16 cellular contexts compared by ENCODE assay signal in the genomic region with DNA sequence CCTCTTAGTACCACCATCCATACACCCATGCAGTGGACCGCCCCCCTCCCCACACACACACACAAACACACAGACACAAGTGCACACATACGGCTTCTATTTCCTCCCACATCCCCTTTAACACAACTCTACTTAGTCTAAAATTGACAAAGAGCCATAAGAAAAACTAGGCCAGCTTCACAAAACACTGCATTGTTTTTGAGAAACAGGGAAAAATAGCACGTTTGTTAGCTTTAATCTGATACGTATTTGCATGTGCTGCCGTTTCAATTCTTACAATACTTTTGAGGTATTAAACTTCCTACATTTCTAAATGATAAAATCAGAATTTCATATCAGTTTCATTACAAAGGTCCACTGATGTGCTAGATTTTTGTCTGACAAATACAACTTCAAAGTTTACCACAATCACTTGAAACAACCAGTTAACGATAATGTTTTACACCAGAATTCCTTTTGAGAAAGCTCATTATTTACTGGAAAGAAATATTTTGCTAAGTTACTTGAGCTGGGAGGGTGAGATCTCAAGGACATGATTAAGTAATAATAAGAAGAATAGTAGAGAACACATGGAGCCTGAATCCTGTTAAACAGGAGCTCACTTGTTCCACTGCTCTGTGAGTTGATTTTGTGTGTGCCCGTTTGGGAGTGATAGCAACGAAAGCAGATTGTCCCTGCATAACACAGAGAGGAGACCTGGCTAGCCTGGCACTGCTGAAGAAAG.
DNase-seq lines count a peak whose midpoint lies in the region; ATAC-seq and TF ChIP-seq lines count a peak whose summit lies in the region.
"Had no signal": no experiment of that assay in that cellular context is flagged by ENCODE, and none has a peak within 500 bp of the region (broad histone marks: within the 10 kb centered on the region; RNA-seq: fewer than 3 reads in every experiment).

No MANE protein-coding gene starts in this region.

- H3K27me3 Mint-ChIP-seq in neural crest cell (ENCODE audit: low read depth), result no peaks in the 10 kb centered on the region

- H3K4me3 Mint-ChIP-seq in neural crest cell, result peak overlapping the region; percentile 7
- H3K4me3 Mint-ChIP-seq: activated naive CD8-positive, alpha-beta T cell treated with anti-CD3 and anti-CD28 coated beads for 36 hours; CD4-positive, alpha-beta memory T cell; natural killer cell had no signal

- ATAC-seq in GM18868 (IDR thresholded peaks at IDR 0.05; ENCODE audit: unreplicated experiment), result no peak
- ATAC-seq: natural killer cell had no signal

- H3K27me3 ChIP-seq in SJCRH30, result no peaks in the 10 kb centered on the region
- H3K27me3 ChIP-seq: cardiac muscle cell had no signal

- H3K4me3 ChIP-seq in AG10803 (ENCODE audit: low read length) (no peak overlapping the region), fibroblast of villous mesenchyme (ENCODE audit: low read depth, low read length) (no peak overlapping the region), SJCRH30 (no peak overlapping the region)
- H3K4me3 ChIP-seq: cardiac muscle cell had no signal

- H3K36me3 ChIP-seq in SJCRH30, result no peaks in the 10 kb centered on the region
- H3K36me3 ChIP-seq: cardiac muscle cell had no signal

- peaks cover 3% of the 10 kb centered on the region for H3K9me3 Mint-ChIP-seq in neural crest cell
- H3K9me3 Mint-ChIP-seq: activated naive CD8-positive, alpha-beta T cell treated with anti-CD3 and anti-CD28 coated beads for 36 hours; CD4-positive, alpha-beta memory T cell; natural killer cell had no signal

- peaks cover 50% of the 10 kb centered on the region for H3K4me1 Mint-ChIP-seq in neural crest cell

- peak overlapping the region; percentile 46 for H3K27ac Mint-ChIP-seq in neural crest cell (ENCODE audit: unreplicated experiment)
- H3K27ac Mint-ChIP-seq: activated naive CD8-positive, alpha-beta T cell treated with anti-CD3 and anti-CD28 coated beads for 36 hours; CD4-positive, alpha-beta memory T cell; natural killer cell had no signal

- DNase-seq in AG10803 (ENCODE audit: low read depth) (peak; percentile 35), fibroblast of villous mesenchyme (ENCODE audit: low read depth) (peak; percentile 45), neural crest cell (ENCODE audit: low read depth, low spot score) (no peak), SJCRH30 (no peak), mesenteric fat pad (ENCODE audit: low spot score) (no peak), GDM1 (lab: John Stamatoyannopoulos, UW) (no peak)
- DNase-seq: ACHN; activated naive CD8-positive, alpha-beta T cell treated with anti-CD3 and anti-CD28 coated beads for 36 hours; activated T-cell treated with anti-CD3 and anti-CD28 coated beads, Interleukin-2, amount 50 U/mL, for 48 hours; CD4-positive, alpha-beta memory T cell; H7; natural killer cell; NCI-H1436 treated with DMSO at 0.1 percent for 48 hours had no signal

- H3K9me3 ChIP-seq in SJCRH30 (replicated peaks), result no peaks in the 10 kb centered on the region

- H3K4me1 ChIP-seq in SJCRH30, result peaks cover 24% of the 10 kb centered on the region

- H3K36me3 Mint-ChIP-seq in neural crest cell (ENCODE audit: low read depth), result no peaks in the 10 kb centered on the region
- H3K36me3 Mint-ChIP-seq: activated naive CD8-positive, alpha-beta T cell treated with anti-CD3 and anti-CD28 coated beads for 36 hours; CD4-positive, alpha-beta memory T cell; natural killer cell had no signal

- TF ChIP-seq CTCF in AG10803 (conservative IDR thresholded peaks at IDR 0.05; ENCODE audit: low read length) (no peak), fibroblast of villous mesenchyme (IDR thresholded peaks at IDR 0.05; ENCODE audit: insufficient read depth, low read depth, low read length) (no peak), neural crest cell (conservative IDR thresholded peaks at IDR 0.05) (no peak)

- H3K27ac ChIP-seq in angular gyrus (ENCODE audit: low read depth, low read length) (peak overlapping the region; percentile 5), SJCRH30 (no peak overlapping the region)
- H3K27ac ChIP-seq: cardiac muscle cell had no signal

Comparison
In these comparisons a context has a peak if more than half of its experiments do, and no peak if none do; other contexts are left out.
1. DNase-seq: peak in AG10803 (single experiment) and fibroblast of villous mesenchyme (single experiment); none in neural crest cell (single experiment), SJCRH30 (0 of 2), mesenteric fat pad (single experiment) and GDM1 (single experiment).